Comparison of ENCODE assay signal across 1 cellular context in genomic region chr11:124113890-124114289, GRCh38.
TF ChIP-seq lines count a peak whose summit lies in the region.

No MANE protein-coding gene starts in this region.

TF ChIP-seq in endothelial cell of umbilical vein, 7 proteins besides CTCF, POLR2A, EP300 and RAD21:
- no peak for TF ChIP-seq MYC (IDR thresholded peaks at IDR 0.05; ENCODE audit: low read depth, low read length)
- no peak for TF ChIP-seq POLR2AphosphoS5 (IDR thresholded peaks at IDR 0.05; ENCODE audit: insufficient read depth, low read depth, low read length)
- no peak for TF ChIP-seq FOS (IDR thresholded peaks at IDR 0.05; ENCODE audit: borderline replicate concordance, insufficient read depth, low read length)
- no peak for TF ChIP-seq MAX (IDR thresholded peaks at IDR 0.05; ENCODE audit: insufficient read depth, insufficient read length)
- no peak for TF ChIP-seq JUN (IDR thresholded peaks at IDR 0.05; ENCODE audit: borderline replicate concordance, insufficient read depth, insufficient read length, low read depth)
- no peak for TF ChIP-seq EZH2 (IDR thresholded peaks at IDR 0.05; ENCODE audit: borderline replicate concordance, low read depth, low read length, severe bottlenecking)
- TF ChIP-seq GATA2 (IDR thresholded peaks at IDR 0.05; ENCODE audit: insufficient read depth, insufficient read length, low read depth, low read length) = no peak
TF ChIP-seq in endothelial cell of umbilical vein: peak in this region for 0.
